Comparison of ENCODE assay signal across 8 cellular contexts in genomic region chr9:129624168-129624759, GRCh38. TPM values are rescaled to one million over a fixed set of nuclear protein-coding genes. Genes with fewer than 3 reads are reported as not detected.
A peak's percentile ranks its signal among the peaks of the same experiment; 100 is the strongest.
DNase-seq lines count a peak whose midpoint lies in the region; ATAC-seq and TF ChIP-seq lines count a peak whose summit lies in the region.

No MANE protein-coding gene starts in this region.

- H3K9me3 Mint-ChIP-seq in activated T-cell treated with anti-CD3 and anti-CD28 coated beads, Interleukin-2, amount 50 U/mL, for 4 hours, result no peaks in the 10 kb centered on the region

- peak overlapping the region; percentile 92 for H3K4me3 Mint-ChIP-seq in activated T-cell treated with anti-CD3 and anti-CD28 coated beads, Interleukin-2, amount 50 U/mL, for 4 hours

- peaks cover 33% of the 10 kb centered on the region for H3K79me2 ChIP-seq in PC-9 (ENCODE audit: low read depth)

- H3K4me1 Mint-ChIP-seq in activated T-cell treated with anti-CD3 and anti-CD28 coated beads, Interleukin-2, amount 50 U/mL, for 4 hours (ENCODE audit: low read depth), result peaks cover 47% of the 10 kb centered on the region

- DNase-seq in BE2C (peak; percentile 82), HAP-1 (ENCODE audit: low spot score in 2 of 2) (peak; percentile 63 to 89), PC-9 (peak; percentile 45 to 69), fibroblast of mammary gland (ENCODE audit: low read depth) (peak; percentile 60), retina (peak; percentile 83), G401 (ENCODE audit: low spot score) (no peak)
- DNase-seq in activated T-cell treated with anti-CD3 and anti-CD28 coated beads, Interleukin-2, amount 50 U/mL, for 4 hours, result peak; percentile 69

- H3K27me3 Mint-ChIP-seq in activated T-cell treated with anti-CD3 and anti-CD28 coated beads, Interleukin-2, amount 50 U/mL, for 4 hours (ENCODE audit: low read depth), result peaks cover 19% of the 10 kb centered on the region

- H3K4me3 ChIP-seq in BE2C (ENCODE audit: low read depth, low read length) (no peak overlapping the region), HAP-1 (no peak overlapping the region; the same call in 1 of the 2 replicates), PC-9 (no peak overlapping the region), fibroblast of mammary gland (ENCODE audit: control insufficient read depth, low read depth, low read length) (no peak overlapping the region)

- peaks cover 8% of the 10 kb centered on the region for H3K36me3 Mint-ChIP-seq in activated T-cell treated with anti-CD3 and anti-CD28 coated beads, Interleukin-2, amount 50 U/mL, for 4 hours (ENCODE audit: insufficient read depth)

- no peaks in the 10 kb centered on the region for H3K9me3 ChIP-seq in BE2C
- H3K9me3 ChIP-seq in HAP-1, result no peaks in the 10 kb centered on the region
- H3K9me3 ChIP-seq in PC-9 (ENCODE audit: insufficient read depth, low read depth), result no peaks in the 10 kb centered on the region

- H3K36me3 ChIP-seq in BE2C, result peaks cover 23% of the 10 kb centered on the region
- H3K36me3 ChIP-seq in HAP-1 (replicated peaks), result peaks cover 24% of the 10 kb centered on the region
- no peaks in the 10 kb centered on the region; the same call in 1 of the 2 replicates for H3K36me3 ChIP-seq in PC-9 (ENCODE audit: low read depth)

- no peak overlapping the region for H2AFZ ChIP-seq in PC-9

- peak overlapping the region; percentile 85; the same call in 1 of the 2 replicates for H3K4me2 ChIP-seq in PC-9

- H3K27ac ChIP-seq in PC-9, result no peak overlapping the region

- POLR2A ChIA-PET in PC-9 (lab: Charles Lee; ENCODE audit: unreplicated experiment), result no interaction called here

- peaks cover 7% of the 10 kb centered on the region for H3K4me1 ChIP-seq in BE2C
- H3K4me1 ChIP-seq in HAP-1, result peaks cover 37% of the 10 kb centered on the region
- H3K4me1 ChIP-seq in PC-9 (replicated peaks; ENCODE audit: insufficient read depth), result peaks cover 37% of the 10 kb centered on the region

- no peak for ATAC-seq in activated T-cell treated with anti-CD3 and anti-CD28 coated beads, Interleukin-2, amount 50 U/mL, for 4 hours
- no peak for ATAC-seq in GM21360 (IDR thresholded peaks at IDR 0.05; ENCODE audit: unreplicated experiment)

- peaks cover 29% of the 10 kb centered on the region for H4K20me1 ChIP-seq in PC-9 (ENCODE audit: insufficient read depth)

- no peaks in the 10 kb centered on the region for H3K9me2 ChIP-seq in PC-9 (ENCODE audit: insufficient read depth)

- TF ChIP-seq CTCF in BE2C (IDR thresholded peaks at IDR 0.05; ENCODE audit: low read depth, low read length), result peak; percentile 90
- peak; percentile 85 for TF ChIP-seq CTCF in PC-9 (conservative IDR thresholded peaks at IDR 0.05)
- peak; percentile 84 for TF ChIP-seq CTCF in fibroblast of mammary gland (conservative IDR thresholded peaks at IDR 0.05; ENCODE audit: control insufficient read depth, insufficient read depth, low read depth, low read length)

- intact Hi-C loops in PC-9 (cut with micrococcal nuclease; ENCODE audit: unreplicated experiment), result loop anchor here (1.0 kb wide), 1 partner anchor 485 kb away; no protein-coding TSS in a partner anchor

- in situ Hi-C loops in HAP-1 (cut with MboI; ENCODE audit: low sequenced_read_pairs), result no loop called here
- in situ Hi-C loops in G401 (cut with HindIII; ENCODE audit: low sequenced_read_pairs), result loop anchor here (10.0 kb wide), 1 partner anchor 489 kb away; no protein-coding TSS in a partner anchor

- peaks cover 23% of the 10 kb centered on the region for H3F3A ChIP-seq in PC-9 (ENCODE audit: insufficient read depth, low read depth)

- BruUV-seq in PC-9 (replicated peaks; lab: Mats Ljungman, UMichigan), result no TSS peak

- no peaks in the 10 kb centered on the region for H3K27me3 ChIP-seq in BE2C
- no peaks in the 10 kb centered on the region for H3K27me3 ChIP-seq in HAP-1 (ENCODE audit: low read depth)
- H3K27me3 ChIP-seq in PC-9 (ENCODE audit: insufficient read depth, low read depth), result no peaks in the 10 kb centered on the region

- CTCF ChIA-PET in PC-9 (lab: Charles Lee), result interaction anchor here (0.5 to 1.9 kb wide), 9 partner anchors 13 to 494 kb away, joined by 3 to 12 read pairs (median 4); no protein-coding TSS in a partner anchor

RNA-seq across cellular contexts. Expression of gene NTMT1, which starts 1.7 kb away (rescaled TPM):
- 227 TPM for polyA plus RNA-seq in BE2C (2012; ENCODE audit: insufficient read depth, insufficient read length, low read depth)
- 52.5 and 53.1 TPM in 2 replicates for total RNA-seq in PC-9 (2021)
- 100 to 1,000 TPM in 1 of 3 donors, 10 to 100 TPM in 2; 93.4 to 111 (median 96.6) TPM for total RNA-seq in activated T-cell treated with anti-CD3 and anti-CD28 coated beads, Interleukin-2, amount 50 U/mL, for 4 hours
- total RNA-seq in G401 (2014; rRNA removed; shearing (Covaris generic)), result 107 and 123 TPM in 2 replicates

RNA-seq across cellular contexts. Expression of gene C9orf50, which starts 3.4 kb away (rescaled TPM):
- polyA plus RNA-seq in BE2C (2012; ENCODE audit: insufficient read depth, insufficient read length, low read depth), result not detected
- 0.38 TPM in 1 of 2 replicates, not detected in the other for total RNA-seq in PC-9 (2021)
- not detected for total RNA-seq in activated T-cell treated with anti-CD3 and anti-CD28 coated beads, Interleukin-2, amount 50 U/mL, for 4 hours
- total RNA-seq in G401 (2014; rRNA removed; shearing (Covaris generic)), result not detected in 2 replicates

RNA-seq across cellular contexts. Expression of gene ASB6, which starts 17.7 kb away (rescaled TPM):
- 87.7 TPM for polyA plus RNA-seq in BE2C (2012; ENCODE audit: insufficient read depth, insufficient read length, low read depth)
- total RNA-seq in PC-9 (2021), result 19.3 and 20.2 TPM in 2 replicates
- total RNA-seq in activated T-cell treated with anti-CD3 and anti-CD28 coated beads, Interleukin-2, amount 50 U/mL, for 4 hours, result 10 to 100 TPM; 32.1 to 35.3 (median 35.1) TPM
- 37.2 and 49.7 TPM in 2 replicates for total RNA-seq in G401 (2014; rRNA removed; shearing (Covaris generic))

RNA-seq across cellular contexts. Expression of gene PRRX2, which starts 41.2 kb away (rescaled TPM):
- not detected for polyA plus RNA-seq in BE2C (2012; ENCODE audit: insufficient read depth, insufficient read length, low read depth)
- 0.98 and 1.6 TPM in 2 replicates for total RNA-seq in PC-9 (2021)
- 1 to 10 TPM in 1 of 3 donors, under 1 TPM in 2; 0.50 to 1.3 (median 0.57) TPM for total RNA-seq in activated T-cell treated with anti-CD3 and anti-CD28 coated beads, Interleukin-2, amount 50 U/mL, for 4 hours
- total RNA-seq in G401 (2014; rRNA removed; shearing (Covaris generic)), result not detected in 2 replicates
